19 cellular contexts compared by ENCODE assay signal in genomic region chr2:16197504-16198147, GRCh38.
DNase-seq lines count a peak whose midpoint lies in the region; ATAC-seq and TF ChIP-seq lines count a peak whose summit lies in the region.
"Had no signal": no experiment of that assay in that cellular context is flagged by ENCODE, and none has a peak within 500 bp of the region (broad histone marks: within the 10 kb centered on the region; RNA-seq: fewer than 3 reads in every experiment).

No MANE protein-coding gene starts in this region.

- H3K9me3 ChIP-seq in SJCRH30 (replicated peaks) (peaks cover 3% of the 10 kb centered on the region), neural progenitor cell (ENCODE audit: low read depth) (no peaks in the 10 kb centered on the region), WERI-Rb-1 (ENCODE audit: severe bottlenecking) (no peaks in the 10 kb centered on the region)
- H3K9me3 ChIP-seq: SJSA1 had no signal

- H3K27me3 ChIP-seq in SJCRH30 (no peaks in the 10 kb centered on the region), neural progenitor cell (no peaks in the 10 kb centered on the region), WERI-Rb-1 (ENCODE audit: insufficient read depth, low read depth, severe bottlenecking) (no peaks in the 10 kb centered on the region)
- H3K27me3 ChIP-seq: BE2C, SJSA1 had no signal

- peaks cover 16% of the 10 kb centered on the region for H3K9me3 Mint-ChIP-seq in neural progenitor cell

- H3K27me3 Mint-ChIP-seq in neural progenitor cell (ENCODE audit: insufficient read depth, low read depth): peaks cover 7% of the 10 kb centered on the region

- H3K36me3 Mint-ChIP-seq in neural progenitor cell: no peaks in the 10 kb centered on the region

- H3K9ac ChIP-seq in neural progenitor cell: no peak overlapping the region

- TF ChIP-seq CTCF in neural progenitor cell (IDR thresholded peaks at IDR 0.05) (no peak), WERI-Rb-1 (IDR thresholded peaks at IDR 0.05; ENCODE audit: low read depth, low read length) (no peak)

- no peak for ATAC-seq in HG03095 (IDR thresholded peaks at IDR 0.05; ENCODE audit: unreplicated experiment)
- ATAC-seq: A549 had no signal

- no peaks in the 10 kb centered on the region for H3K79me2 ChIP-seq in neural progenitor cell (ENCODE audit: low read depth)

- H3K4me1 ChIP-seq in SJCRH30: peaks cover 28% of the 10 kb centered on the region
- peaks cover 6% of the 10 kb centered on the region for H3K4me1 ChIP-seq in neural progenitor cell
- H3K4me1 ChIP-seq: A549, SJSA1 had no signal

- H4K20me1 ChIP-seq in neural progenitor cell (ENCODE audit: low read depth): no peaks in the 10 kb centered on the region

- H3K4me2 ChIP-seq in neural progenitor cell: no peak overlapping the region
- H3K4me2 ChIP-seq: A549 had no signal

- peaks cover 7% of the 10 kb centered on the region for H3F3A ChIP-seq in neural progenitor cell (ENCODE audit: low read depth)

- peak; percentile 62 for DNase-seq in ELF-1 (ENCODE audit: low read depth, low spot score)
- DNase-seq in SJCRH30: peak; percentile 75 to 90
- DNase-seq in islet precursor cell: peak; percentile 61
- DNase-seq in neural progenitor cell (ENCODE audit: low spot score): no peak
- DNase-seq in NCI-H1694 (lab: John Stamatoyannopoulos, UW): no peak
- no peak for DNase-seq in ureter (ENCODE audit: low spot score)
- DNase-seq in WERI-Rb-1: no peak
- DNase-seq: EL, H7, KG1, NCI-H1092 treated with DMSO at 0.1 percent for 48 hours, NCI-H1436 treated with DMSO at 0.1 percent for 48 hours, NCI-H2029 treated with DMSO at 0.1 percent for 48 hours, NCI-H524 treated with DMSO at 0.1 percent for 48 hours, NCI-H82 had no signal

- H3K4me3 ChIP-seq in SJCRH30 (no peak overlapping the region), neural progenitor cell (no peak overlapping the region), WERI-Rb-1 (ENCODE audit: low read depth, low read length) (no peak overlapping the region)
- H3K4me3 ChIP-seq: A549, SJSA1 had no signal

- H3K27ac Mint-ChIP-seq in neural progenitor cell: peak overlapping the region; percentile 42

- H3K36me3 ChIP-seq in SJCRH30 (no peaks in the 10 kb centered on the region), neural progenitor cell (no peaks in the 10 kb centered on the region), WERI-Rb-1 (no peaks in the 10 kb centered on the region)
- H3K36me3 ChIP-seq: SJSA1 had no signal

- H3K4me3 Mint-ChIP-seq in neural progenitor cell: no peak overlapping the region

- no peak overlapping the region for H2AFZ ChIP-seq in neural progenitor cell (replicated peaks)

- H3K27ac ChIP-seq in SJCRH30: peak overlapping the region; percentile 58
- H3K27ac ChIP-seq in neural progenitor cell: no peak overlapping the region
- no peak overlapping the region for H3K27ac ChIP-seq in WERI-Rb-1
- H3K27ac ChIP-seq: A549, SJSA1 had no signal

- peaks cover 42% of the 10 kb centered on the region for H3K4me1 Mint-ChIP-seq in neural progenitor cell

Comparison
In these comparisons a context has a peak if more than half of its experiments do, and no peak if none do; other contexts are left out.
1. DNase-seq: peak in ELF-1 (single experiment), SJCRH30 (2 of 2) and islet precursor cell (single experiment); none in neural progenitor cell (single experiment), NCI-H1694 (single experiment), ureter (single experiment) and WERI-Rb-1 (single experiment).